Comparison of ENCODE assay signal across 8 cellular contexts in the genomic region with DNA sequence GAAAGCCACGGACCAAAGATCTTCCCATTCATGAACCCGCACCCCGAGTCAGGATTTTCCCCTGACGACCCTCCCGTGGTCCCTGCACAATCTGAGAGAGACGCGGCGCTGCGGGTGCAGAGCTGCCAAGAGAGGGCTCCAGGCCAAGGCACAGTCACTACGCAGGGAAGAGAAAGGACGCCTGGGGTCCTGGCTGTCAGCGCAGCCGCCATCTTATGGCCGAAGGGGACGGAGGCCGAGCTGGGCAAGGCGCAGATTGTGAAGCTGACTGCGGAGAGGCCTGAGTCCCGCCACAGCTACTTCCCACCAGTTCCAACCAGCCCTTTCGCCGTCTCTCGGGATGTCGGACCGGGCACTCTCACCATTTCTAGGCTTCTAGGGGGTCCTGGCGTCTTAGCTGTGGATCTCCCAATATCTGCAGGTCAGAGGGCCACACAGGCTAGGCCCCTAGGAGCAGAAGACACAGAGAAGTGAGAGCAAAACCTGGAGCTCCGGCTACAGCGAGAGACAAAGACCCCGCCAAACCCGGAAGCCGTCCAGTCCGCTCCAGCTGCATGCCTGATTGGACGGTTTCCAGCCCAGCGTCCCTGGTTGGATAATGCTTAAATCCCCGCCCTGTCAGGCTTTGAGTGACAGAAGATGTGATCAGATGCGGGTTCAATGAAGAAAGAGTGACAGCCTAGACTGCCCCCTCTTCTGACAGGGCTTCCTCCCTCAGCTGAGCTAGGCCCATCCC. TPM values are rescaled to one million over a fixed set of nuclear protein-coding genes. Genes with fewer than 3 reads are reported as not detected.
A peak's percentile ranks its signal among the peaks of the same experiment; 100 is the strongest.
DNase-seq lines count a peak whose midpoint lies in the region; ATAC-seq and TF ChIP-seq lines count a peak whose summit lies in the region.

ZNF100 (minus strand) TSS at position 515 of the 736 bp plus-strand sequence; CDS start at position 365, 150 bp downstream.

- peak; percentile 76 for DNase-seq in GM10248 (ENCODE audit: extremely low spot score)
- peak; percentile 90 for DNase-seq in NCI-H1092 treated with DMSO at 0.1 percent for 48 hours (lab: John Stamatoyannopoulos, UW)
- peak; percentile 85 for DNase-seq in SKM-1 treated with dmso at 0.1 percent for 144 hours (lab: John Stamatoyannopoulos, UW; ENCODE audit: unreplicated experiment)
- peak; percentile 95 for DNase-seq in Right ventricle myocardium inferior (ENCODE audit: missing footprints)
- DNase-seq in osteocyte (ENCODE audit: extremely low spot score, unreplicated experiment) = peak; percentile 95

- intact Hi-C loops in Right ventricle myocardium inferior (cut with DNase I) = loop anchor here (2.0 kb wide), 1 partner anchor 70 kb away; the partner anchor contains the start of gene ZNF43

- H3K27ac Mint-ChIP-seq in activated naive CD8-positive, alpha-beta T cell = peak within 1 kb of the TSS; percentile 89
- peak within 1 kb of the TSS; percentile 99 for H3K27ac Mint-ChIP-seq in osteocyte (ENCODE audit: unreplicated experiment)

- CTCF ChIA-PET in GM10248 (lab: Yijun Ruan, JAX) = interaction anchor here (0.5 to 1.0 kb wide), 2 partner anchors 49 to 56 kb away, joined by 3 read pairs; no protein-coding TSS in a partner anchor

- H3K27ac ChIP-seq in thymus (ENCODE audit: low read depth) = peak within 1 kb of the TSS; percentile 82

- H3K4me3 Mint-ChIP-seq in activated naive CD8-positive, alpha-beta T cell = peak within 1 kb of the TSS; percentile 97
- peak within 1 kb of the TSS; percentile 92 for H3K4me3 Mint-ChIP-seq in osteocyte (ENCODE audit: unreplicated experiment)

- ATAC-seq in HG02610 (IDR thresholded peaks at IDR 0.05; ENCODE audit: unreplicated experiment) = peak; percentile 97
- ATAC-seq in Right ventricle myocardium inferior = peak; percentile 97

- POLR2A ChIA-PET in GM10248 (lab: Yijun Ruan, JAX) = interaction anchor here (0.7 to 1.3 kb wide), 4 partner anchors 61 to 625 kb away, joined by 3 to 5 read pairs (median 4); partner anchors contain the start of genes ZNF429, ZNF43 and ZNF431

- no peaks in the 10 kb centered on the region for H3K27me3 ChIP-seq in thymus (ENCODE audit: control insufficient read depth, insufficient read depth)

- no peaks in the 10 kb centered on the region for H3K27me3 Mint-ChIP-seq in activated naive CD8-positive, alpha-beta T cell
- no peaks in the 10 kb centered on the region for H3K27me3 Mint-ChIP-seq in osteocyte (ENCODE audit: unreplicated experiment)

- H3K9me3 Mint-ChIP-seq in activated naive CD8-positive, alpha-beta T cell (ENCODE audit: low read depth) = no peaks in the 10 kb centered on the region
- peaks cover 10% of the 10 kb centered on the region for H3K9me3 Mint-ChIP-seq in osteocyte (ENCODE audit: unreplicated experiment)

- peaks cover 1% of the 10 kb centered on the region for H3K9me3 ChIP-seq in thymus (ENCODE audit: control insufficient read depth)

- H3K36me3 Mint-ChIP-seq in activated naive CD8-positive, alpha-beta T cell = peaks cover 5% of the 10 kb centered on the region
- peaks cover 17% of the 10 kb centered on the region for H3K36me3 Mint-ChIP-seq in osteocyte (ENCODE audit: unreplicated experiment)

- H3K36me3 ChIP-seq in thymus (ENCODE audit: control insufficient read depth, insufficient read depth) = peaks cover 17% of the 10 kb centered on the region

- peak within 1 kb of the TSS; percentile 56 for H3K4me3 ChIP-seq in thymus (ENCODE audit: low read length)

- WGBS in thymus = under 1% methylated on average over 35 of the region's 35 CpGs

- no peaks in the 10 kb centered on the region for H3K4me1 ChIP-seq in thymus (ENCODE audit: control insufficient read depth, insufficient read depth, low read length)

- TF ChIP-seq CTCF in GM10248 (IDR thresholded peaks at IDR 0.05; ENCODE audit: control extremely low read depth, extremely low read depth, low read depth, missing control alignments) = peak; percentile 9
- no peak for TF ChIP-seq CTCF in osteocyte (IDR thresholded peaks at IDR 0.05)

- peaks cover 35% of the 10 kb centered on the region for H3K4me1 Mint-ChIP-seq in activated naive CD8-positive, alpha-beta T cell (ENCODE audit: low read depth)
- H3K4me1 Mint-ChIP-seq in osteocyte (ENCODE audit: unreplicated experiment) = peaks cover 15% of the 10 kb centered on the region

RNA-seq across cellular contexts. Expression of gene ZNF100, which starts in this region (rescaled TPM):
- total RNA-seq in Right ventricle myocardium inferior (7.0 TPM), osteocyte (6.3 and 8.8 TPM in 2 replicates)
- polyA plus RNA-seq in thymus = 5.3 TPM

Comparison
In these comparisons a context has a peak if more than half of its experiments do, and no peak if none do; other contexts are left out.
1. Peak in every context shown above with its lines: DNase-seq, ATAC-seq, H3K4me3 ChIP-seq and H3K27ac ChIP-seq.